ENCODE assay signal across 8 cellular contexts in genomic region chr10:15097011-15097812, GRCh38. TPM values are rescaled to one million over a fixed set of nuclear protein-coding genes. Genes with fewer than 3 reads are reported as not detected.
A peak's percentile ranks its signal among the peaks of the same experiment; 100 is the strongest.
DNase-seq lines count a peak whose midpoint lies in the region; ATAC-seq and TF ChIP-seq lines count a peak whose summit lies in the region.

TSS of gene RPP38 (plus strand) at chr10:15097355. CDS start at chr10:15103315, 5,960 bp downstream.

- TF ChIP-seq POLR2A in erythroblast (IDR thresholded peaks at IDR 0.05; ENCODE audit: low read length): peak; percentile 90

- H4K20me1 ChIP-seq in PC-9 (ENCODE audit: insufficient read depth): peaks cover 38% of the 10 kb centered on the region

- H2AFZ ChIP-seq in PC-9: peak within 1 kb of the TSS; percentile 93

- TF ChIP-seq RAD21 in Ishikawa (IDR thresholded peaks at IDR 0.05; ENCODE audit: low read depth): no peak

- H3F3A ChIP-seq in PC-9 (ENCODE audit: insufficient read depth, low read depth): peaks cover 17% of the 10 kb centered on the region; the same call in 1 of the 2 replicates

- no peak for TF ChIP-seq EP300 in Ishikawa (IDR thresholded peaks at IDR 0.05; ENCODE audit: borderline replicate concordance)

- H3K4me2 ChIP-seq in PC-9: peak within 1 kb of the TSS; percentile 99

- H3K27ac ChIP-seq in PC-9: peak within 1 kb of the TSS; percentile 92
- H3K27ac ChIP-seq in mucosa of rectum (ENCODE audit: low read depth in 2 of 2, low read length in 2 of 2): peak within 1 kb of the TSS; percentile 97 to 99

- POLR2A ChIA-PET in PC-9 (lab: Charles Lee; ENCODE audit: unreplicated experiment): interaction anchor here (0.5 kb wide), 1 partner anchor 1380 kb away, joined by 8 read pairs; no protein-coding TSS in a partner anchor

- no peak for TF ChIP-seq CTCF in PC-9 (conservative IDR thresholded peaks at IDR 0.05)

- H3K9ac ChIP-seq in mucosa of rectum (ENCODE audit: low read depth in 1 of 2, low read length in 2 of 2): peak within 1 kb of the TSS; percentile 88 to 93

- H3K27me3 ChIP-seq in PC-9 (ENCODE audit: insufficient read depth, low read depth) (no peaks in the 10 kb centered on the region), mucosa of rectum (ENCODE audit: control insufficient read depth in 2 of 2, insufficient read depth in 2 of 2, low read length in 2 of 2) (no peaks in the 10 kb centered on the region)

- H3K9me3 ChIP-seq in PC-9 (ENCODE audit: insufficient read depth, low read depth) (no peaks in the 10 kb centered on the region), mucosa of rectum (ENCODE audit: control insufficient read depth in 2 of 2, low read length in 2 of 2) (no peaks in the 10 kb centered on the region)

- peak; percentile 82 for ATAC-seq in GM21619 (IDR thresholded peaks at IDR 0.05; ENCODE audit: unreplicated experiment)

- H3K36me3 ChIP-seq in PC-9 (ENCODE audit: low read depth): no peaks in the 10 kb centered on the region; the same call in 1 of the 2 replicates
- peaks cover 2 to 4% of the 10 kb centered on the region in 2 donors for H3K36me3 ChIP-seq in mucosa of rectum (ENCODE audit: control insufficient read depth in 2 of 2, insufficient read depth in 2 of 2, low read length in 2 of 2)

- intact Hi-C loops in PC-9 (cut with micrococcal nuclease; ENCODE audit: unreplicated experiment): loop anchor here (1.0 to 10.0 kb wide), 3 partner anchors 143 to 1312 kb away; partner anchors contain the start of genes CDNF, DCLRE1C, HSPA14 and MSANTD7

- H3K4me3 ChIP-seq in PC-9 (peak within 1 kb of the TSS; percentile 87), mucosa of rectum (ENCODE audit: low read length in 2 of 2) (peak within 1 kb of the TSS; percentile 92 to 94)

- no TSS peak for BruUV-seq in PC-9 (replicated peaks; lab: Mats Ljungman, UMichigan)

- H3K9me2 ChIP-seq in PC-9 (ENCODE audit: insufficient read depth): no peaks in the 10 kb centered on the region

- DNase-seq in DMS53 (lab: John Stamatoyannopoulos, UW) (peak; percentile 99), PC-9 (peak; percentile 87 to 95), erythroblast (lab: John Stamatoyannopoulos, UW) (peak; percentile 94 to 97)
- DNase-seq in activated T-cell treated with anti-CD3 and anti-CD28 coated beads, Interleukin-2, amount 50 U/mL, for 1 hour: peak; percentile 93
- peak; percentile 92 to 96 for DNase-seq in stimulated activated CD8-positive, alpha-beta memory T cell treated with anti-CD3 and anti-CD28 coated beads, Interleukin-4, amount 100 ng/mL, for 4 hours (ENCODE audit: low read depth in 2 of 2, low spot score in 1 of 2)

- H3K4me1 ChIP-seq in PC-9 (replicated peaks; ENCODE audit: insufficient read depth) (peaks cover 9% of the 10 kb centered on the region), mucosa of rectum (ENCODE audit: control insufficient read depth in 2 of 2, insufficient read depth in 2 of 2, low read length in 2 of 2) (peaks cover 23 to 25% of the 10 kb centered on the region in 2 donors)

- CTCF ChIA-PET in PC-9 (lab: Charles Lee): interaction anchor here (0.6 kb wide), 1 partner anchor 627 kb away, joined by 5 read pairs; no protein-coding TSS in a partner anchor

- H3K79me2 ChIP-seq in PC-9 (ENCODE audit: low read depth): peaks cover 48% of the 10 kb centered on the region

TF ChIP-seq in Ishikawa, 13 proteins besides CTCF, POLR2A, EP300 and RAD21:
- peak; percentile 81 for TF ChIP-seq MAX (IDR thresholded peaks at IDR 0.05)
- TF ChIP-seq TAF1 (IDR thresholded peaks at IDR 0.05; ENCODE audit: low read depth): peak; percentile 94
- TF ChIP-seq TCF12 (IDR thresholded peaks at IDR 0.05; ENCODE audit: low read depth): peak; percentile 61; the same call in 1 of the 2 replicates
- TF ChIP-seq ZBTB7A (IDR thresholded peaks at IDR 0.05; ENCODE audit: low read depth): peak; percentile 70; the same call in 1 of the 2 replicates
- TF ChIP-seq FOXM1 (IDR thresholded peaks at IDR 0.05; ENCODE audit: borderline replicate concordance, low read depth): 0 out of 2 replicates have a peak, but pooled peaks have one; percentile 12
- peak; percentile 74; the same call in 1 of the 2 replicates for TF ChIP-seq USF1 (IDR thresholded peaks at IDR 0.05)
- peak; percentile 77; the same call in 1 of the 2 replicates for TF ChIP-seq YY1 (IDR thresholded peaks at IDR 0.05; ENCODE audit: low read depth)
- 0 out of 2 replicates have a peak, but pooled peaks have one; percentile 8 for TF ChIP-seq NFIC (IDR thresholded peaks at IDR 0.05)
- TF ChIP-seq TEAD4 (IDR thresholded peaks at IDR 0.05): no peak
- peak; percentile 88 for TF ChIP-seq EGR1 (IDR thresholded peaks at IDR 0.05)
- TF ChIP-seq CEBPB (IDR thresholded peaks at IDR 0.05): no peak
- TF ChIP-seq CREB1 (IDR thresholded peaks at IDR 0.05; ENCODE audit: low read depth): 0 out of 2 replicates have a peak, but pooled peaks have one; percentile 34
- no peak; the same call in 1 of the 2 replicates for TF ChIP-seq REST (IDR thresholded peaks at IDR 0.05; ENCODE audit: low read depth)

RNA-seq across cellular contexts. Expression of gene RPP38, which starts in this region (rescaled TPM):
- 15.9 and 16.9 TPM in 2 replicates for total RNA-seq in PC-9 (2021)

Comparison
In these comparisons a context has a peak if more than half of its experiments do, and no peak if none do; other contexts are left out.
1. Peak in every context shown above with its lines: DNase-seq, ATAC-seq, H3K4me3 ChIP-seq and H3K27ac ChIP-seq.